ENCODE assay signal across 9 cellular contexts in the genomic region with DNA sequence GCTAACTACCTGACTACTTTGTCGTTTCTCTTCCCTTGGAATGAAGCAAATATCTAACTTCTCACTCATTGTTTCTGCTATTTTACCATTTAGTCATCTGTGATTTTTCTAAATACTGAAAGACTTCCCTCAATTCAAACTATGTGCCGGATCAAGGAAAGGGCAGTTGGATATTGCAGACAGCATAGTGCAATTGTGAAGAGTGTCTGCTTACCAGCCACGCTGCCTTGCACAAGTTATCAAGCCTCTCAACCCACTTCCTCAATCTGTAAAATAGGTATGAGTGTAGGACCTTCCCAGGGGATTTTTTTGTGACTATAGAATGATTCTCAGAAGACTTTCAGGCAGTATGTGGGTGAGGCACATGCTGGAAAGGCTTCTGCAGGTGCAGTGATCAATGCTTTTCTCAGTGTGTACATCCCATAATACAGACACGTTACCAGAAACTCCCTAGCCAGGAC. TPM values are rescaled to one million over a fixed set of nuclear protein-coding genes. Genes with fewer than 3 reads are reported as not detected.
DNase-seq lines count a peak whose midpoint lies in the region; ATAC-seq and TF ChIP-seq lines count a peak whose summit lies in the region.
"Had no signal": no experiment of that assay in that cellular context is flagged by ENCODE, and none has a peak within 500 bp of the region (broad histone marks: within the 10 kb centered on the region; RNA-seq: fewer than 3 reads in every experiment).

No MANE protein-coding gene starts in this region.

- H3K36me3 Mint-ChIP-seq in neural progenitor cell = peaks cover 4% of the 10 kb centered on the region

- H3K9me3 Mint-ChIP-seq in neural progenitor cell = no peaks in the 10 kb centered on the region
- H3K9me3 Mint-ChIP-seq: stimulated activated naive CD8-positive, alpha-beta T cell treated with anti-CD3 and anti-CD28 coated beads, Interleukin-15, Interleukin-2, amounts not matched to agents 100 ng/mL and 50 ng/mL, for 24 hours had no signal

- ATAC-seq in GM19438 (IDR thresholded peaks at IDR 0.05; ENCODE audit: low read depth, unreplicated experiment) (peak; percentile 52), HG03432 (IDR thresholded peaks at IDR 0.05; ENCODE audit: unreplicated experiment) (peak; percentile 71)

- peaks cover 4% of the 10 kb centered on the region for H3K27me3 Mint-ChIP-seq in neural progenitor cell (ENCODE audit: insufficient read depth, low read depth)

- H3K9me3 ChIP-seq in esophagus (ENCODE audit: control insufficient read depth in 2 of 2, insufficient read depth in 1 of 2, low read depth in 1 of 2, low read length in 1 of 2) = no peaks in the 10 kb centered on the region
- no peaks in the 10 kb centered on the region for H3K9me3 ChIP-seq in neural progenitor cell (ENCODE audit: low read depth)

- no peak overlapping the region for H3K27ac Mint-ChIP-seq in neural progenitor cell

- H3F3A ChIP-seq in neural progenitor cell (ENCODE audit: low read depth) = no peaks in the 10 kb centered on the region

- 49 to 60% methylated on average over 4 of the region's 4 CpGs for WGBS in esophagus, 2 donors

- H3K4me3 ChIP-seq in esophagus (ENCODE audit: low read depth in 1 of 2, low read length in 2 of 2) (no peak overlapping the region), neural progenitor cell (no peak overlapping the region)

- H3K27ac ChIP-seq in esophagus (ENCODE audit: low read depth in 2 of 2, low read length in 1 of 2) (peak overlapping the region; percentile 75 to 78), neural progenitor cell (no peak overlapping the region)

- in situ Hi-C loops in Caki2 (cut with HindIII; ENCODE audit: low pct_unique_long_range_greater_than_20kb, low sequenced_read_pairs) = no loop called here

- peaks cover 0 to 3% of the 10 kb centered on the region in 2 donors for H3K36me3 ChIP-seq in esophagus (ENCODE audit: control insufficient read depth in 2 of 2, insufficient read depth in 2 of 2, low read length in 1 of 2)
- no peaks in the 10 kb centered on the region for H3K36me3 ChIP-seq in neural progenitor cell

- no peak overlapping the region for H3K4me2 ChIP-seq in neural progenitor cell

- H3K4me1 ChIP-seq in esophagus (ENCODE audit: control insufficient read depth in 2 of 2, insufficient read depth in 2 of 2, low read length in 1 of 2) (peaks cover 0 to 5% of the 10 kb centered on the region in 2 donors), neural progenitor cell (no peaks in the 10 kb centered on the region)

- TF ChIP-seq CTCF in neural progenitor cell (IDR thresholded peaks at IDR 0.05) = no peak

- H3K4me3 Mint-ChIP-seq in neural progenitor cell = no peak overlapping the region
- H3K4me3 Mint-ChIP-seq: stimulated activated naive CD8-positive, alpha-beta T cell treated with anti-CD3 and anti-CD28 coated beads, Interleukin-15, Interleukin-2, amounts not matched to agents 100 ng/mL and 50 ng/mL, for 24 hours had no signal

- no peaks in the 10 kb centered on the region for H4K20me1 ChIP-seq in neural progenitor cell (ENCODE audit: low read depth)

- no peak overlapping the region for H2AFZ ChIP-seq in neural progenitor cell (replicated peaks)

- peaks cover 31% of the 10 kb centered on the region for H3K4me1 Mint-ChIP-seq in neural progenitor cell

- peak; percentile 57 for DNase-seq in Caki2 (ENCODE audit: low read depth)
- no peak for DNase-seq in AML-193 (lab: John Stamatoyannopoulos, UW)
- DNase-seq in activated effector memory CD4-positive, alpha-beta T cell treated with Interleukin-2 at 50 U/mL for 16 hours = no peak
- no peak for DNase-seq in GM19240 (ENCODE audit: insufficient read length, low spot score)
- DNase-seq in neural progenitor cell (ENCODE audit: low spot score) = no peak

- no peaks in the 10 kb centered on the region for H3K79me2 ChIP-seq in neural progenitor cell (ENCODE audit: low read depth)

- H3K27me3 ChIP-seq in esophagus (ENCODE audit: control insufficient read depth in 1 of 2, insufficient read depth in 2 of 2, low read length in 2 of 2) (no peaks in the 10 kb centered on the region), neural progenitor cell (no peaks in the 10 kb centered on the region)

- no peak overlapping the region for H3K9ac ChIP-seq in neural progenitor cell

RNA-seq across cellular contexts. Expression of gene EGFR, which starts 54.3 kb away (rescaled TPM):
- total RNA-seq in Caki2 (2014; rRNA removed; shearing (Covaris generic); ENCODE audit: low replicate concordance) = 52.7 and 53.3 TPM in 2 replicates
- 10 to 100 TPM; 12.8 to 16.1 TPM for polyA plus RNA-seq in esophagus
- total RNA-seq in neural progenitor cell (ENCODE audit: low replicate concordance) = 4.6 and 4.7 TPM in 2 replicates
